ENCODE assay signal across 1 cellular context in genomic region chr5:117713585-117714198, GRCh38.
TF ChIP-seq lines count a peak whose summit lies in the region.

No MANE protein-coding gene starts in this region.

TF ChIP-seq in K562, 482 proteins besides CTCF, POLR2A, EP300 and RAD21:
- no peak for TF ChIP-seq ADNP (tag; IDR thresholded peaks at IDR 0.05)
- TF ChIP-seq ZNF445 (CRISPR knock-in tag; IDR thresholded peaks at IDR 0.05; ENCODE audit: low read depth): no peak
- TF ChIP-seq, protein P1, sequence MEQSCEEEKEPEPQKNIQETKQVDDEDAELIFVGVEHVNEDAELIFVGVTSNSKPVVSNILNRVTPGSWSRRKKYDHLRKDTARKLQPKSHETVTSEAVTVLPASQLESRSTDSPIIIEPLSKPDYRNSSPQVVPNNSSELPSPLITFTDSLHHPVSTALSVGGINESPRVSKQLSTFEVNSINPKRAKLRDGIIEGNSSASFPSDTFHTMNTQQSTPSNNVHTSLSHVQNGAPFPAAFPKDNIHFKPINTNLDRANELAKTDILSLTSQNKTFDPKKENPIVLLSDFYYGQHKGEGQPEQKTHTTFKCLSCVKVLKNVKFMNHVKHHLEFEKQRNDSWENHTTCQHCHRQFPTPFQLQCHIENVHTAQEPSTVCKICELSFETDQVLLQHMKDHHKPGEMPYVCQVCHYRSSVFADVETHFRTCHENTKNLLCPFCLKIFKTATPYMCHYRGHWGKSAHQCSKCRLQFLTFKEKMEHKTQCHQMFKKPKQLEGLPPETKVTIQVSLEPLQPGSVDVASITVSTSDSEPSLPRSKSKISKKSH (CRISPR knock-in tag; IDR thresholded peaks at IDR 0.05): peak; percentile 83
- TF ChIP-seq ZNF253 (CRISPR knock-in tag; conservative IDR thresholded peaks at IDR 0.05): no peak
- TF ChIP-seq ZSCAN32 (CRISPR knock-in tag; IDR thresholded peaks at IDR 0.05): no peak
- TF ChIP-seq HLTF (IDR thresholded peaks at IDR 0.05): peak; percentile 90; the same call in 1 of the 2 replicates
- TF ChIP-seq CBX3 (IDR thresholded peaks at IDR 0.05; ENCODE audit: borderline replicate concordance in 1 of 2, low read length in 2 of 2): peak; percentile 91 to 95
- TF ChIP-seq, protein P2, sequence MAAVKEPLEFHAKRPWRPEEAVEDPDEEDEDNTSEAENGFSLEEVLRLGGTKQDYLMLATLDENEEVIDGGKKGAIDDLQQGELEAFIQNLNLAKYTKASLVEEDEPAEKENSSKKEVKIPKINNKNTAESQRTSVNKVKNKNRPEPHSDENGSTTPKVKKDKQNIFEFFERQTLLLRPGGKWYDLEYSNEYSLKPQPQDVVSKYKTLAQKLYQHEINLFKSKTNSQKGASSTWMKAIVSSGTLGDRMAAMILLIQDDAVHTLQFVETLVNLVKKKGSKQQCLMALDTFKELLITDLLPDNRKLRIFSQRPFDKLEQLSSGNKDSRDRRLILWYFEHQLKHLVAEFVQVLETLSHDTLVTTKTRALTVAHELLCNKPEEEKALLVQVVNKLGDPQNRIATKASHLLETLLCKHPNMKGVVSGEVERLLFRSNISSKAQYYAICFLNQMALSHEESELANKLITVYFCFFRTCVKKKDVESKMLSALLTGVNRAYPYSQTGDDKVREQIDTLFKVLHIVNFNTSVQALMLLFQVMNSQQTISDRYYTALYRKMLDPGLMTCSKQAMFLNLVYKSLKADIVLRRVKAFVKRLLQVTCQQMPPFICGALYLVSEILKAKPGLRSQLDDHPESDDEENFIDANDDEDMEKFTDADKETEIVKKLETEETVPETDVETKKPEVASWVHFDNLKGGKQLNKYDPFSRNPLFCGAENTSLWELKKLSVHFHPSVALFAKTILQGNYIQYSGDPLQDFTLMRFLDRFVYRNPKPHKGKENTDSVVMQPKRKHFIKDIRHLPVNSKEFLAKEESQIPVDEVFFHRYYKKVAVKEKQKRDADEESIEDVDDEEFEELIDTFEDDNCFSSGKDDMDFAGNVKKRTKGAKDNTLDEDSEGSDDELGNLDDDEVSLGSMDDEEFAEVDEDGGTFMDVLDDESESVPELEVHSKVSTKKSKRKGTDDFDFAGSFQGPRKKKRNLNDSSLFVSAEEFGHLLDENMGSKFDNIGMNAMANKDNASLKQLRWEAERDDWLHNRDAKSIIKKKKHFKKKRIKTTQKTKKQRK (IDR thresholded peaks at IDR 0.05; ENCODE audit: borderline replicate concordance, low read depth, low read length): 0 out of 2 replicates have a peak, but pooled peaks have one; percentile 51
- TF ChIP-seq CBX5 (IDR thresholded peaks at IDR 0.05; ENCODE audit: borderline replicate concordance, low read depth): peak; percentile 97
- TF ChIP-seq ZNF583 (CRISPR knock-in tag; IDR thresholded peaks at IDR 0.05): no peak
- no peak for TF ChIP-seq TOE1 (IDR thresholded peaks at IDR 0.05; ENCODE audit: borderline replicate concordance)
- TF ChIP-seq TOE1 (CRISPR knock-in tag; IDR thresholded peaks at IDR 0.05; ENCODE audit: borderline replicate concordance, low read depth): no peak
- peak; percentile 73 for TF ChIP-seq TRIM28 (IDR thresholded peaks at IDR 0.05)
- TF ChIP-seq SLC30A9 (CRISPR knock-in tag; IDR thresholded peaks at IDR 0.05): no peak
- TF ChIP-seq CBX1 (IDR thresholded peaks at IDR 0.05; ENCODE audit: low read depth): peak; percentile 88; the same call in 1 of the 2 replicates
